In the genomic region with DNA sequence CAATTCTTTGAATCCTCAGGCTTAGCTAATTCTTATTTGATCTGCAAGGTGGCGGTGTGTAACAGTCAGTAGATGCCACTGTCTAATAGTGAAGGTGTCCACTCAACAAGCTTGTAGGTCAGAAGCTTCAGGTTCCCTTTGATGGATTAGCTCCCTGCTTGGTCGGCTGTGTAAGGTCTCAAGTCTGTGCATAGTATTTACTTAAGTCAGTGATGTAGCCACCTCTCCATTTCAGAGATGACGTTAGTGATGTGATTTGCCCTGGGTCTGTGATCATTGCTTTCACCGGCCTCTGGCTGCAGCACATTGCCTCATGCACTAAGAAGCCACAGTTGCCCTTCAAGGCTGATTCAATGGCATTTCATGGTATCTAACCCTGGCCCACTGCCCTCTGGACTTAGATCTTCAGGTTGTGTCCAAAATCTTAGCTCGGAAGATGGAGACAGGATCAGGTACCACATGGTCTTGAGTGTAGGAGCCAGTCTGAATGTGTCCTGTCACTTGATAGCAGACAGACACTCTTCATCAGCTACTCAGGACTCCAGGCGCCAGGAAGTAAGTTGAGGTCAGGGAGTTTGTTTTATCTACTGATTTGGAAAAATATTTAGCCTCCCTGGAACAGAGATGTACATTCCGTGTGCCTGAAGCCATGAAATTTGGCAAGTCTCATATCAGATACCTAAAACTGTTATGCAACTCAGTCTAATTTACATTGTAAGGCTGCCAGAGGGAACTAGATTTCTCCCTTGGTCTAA, we compare ENCODE assay signal across 1 cellular context.
TF ChIP-seq lines count a peak whose summit lies in the region.

No MANE protein-coding gene starts in this region.

TF ChIP-seq in HepG2, 621 proteins besides CTCF, POLR2A, EP300 and RAD21 (continued from another document):
- TF ChIP-seq, protein P1, sequence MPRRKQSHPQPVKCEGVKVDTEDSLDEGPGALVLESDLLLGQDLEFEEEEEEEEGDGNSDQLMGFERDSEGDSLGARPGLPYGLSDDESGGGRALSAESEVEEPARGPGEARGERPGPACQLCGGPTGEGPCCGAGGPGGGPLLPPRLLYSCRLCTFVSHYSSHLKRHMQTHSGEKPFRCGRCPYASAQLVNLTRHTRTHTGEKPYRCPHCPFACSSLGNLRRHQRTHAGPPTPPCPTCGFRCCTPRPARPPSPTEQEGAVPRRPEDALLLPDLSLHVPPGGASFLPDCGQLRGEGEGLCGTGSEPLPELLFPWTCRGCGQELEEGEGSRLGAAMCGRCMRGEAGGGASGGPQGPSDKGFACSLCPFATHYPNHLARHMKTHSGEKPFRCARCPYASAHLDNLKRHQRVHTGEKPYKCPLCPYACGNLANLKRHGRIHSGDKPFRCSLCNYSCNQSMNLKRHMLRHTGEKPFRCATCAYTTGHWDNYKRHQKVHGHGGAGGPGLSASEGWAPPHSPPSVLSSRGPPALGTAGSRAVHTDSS (CRISPR knock-in tag; conservative IDR thresholded peaks at IDR 0.05) = no peak
- TF ChIP-seq MIXL1 (CRISPR knock-in tag; IDR thresholded peaks at IDR 0.05) (no peak), CAMTA2 (CRISPR knock-in tag; IDR thresholded peaks at IDR 0.05; ENCODE audit: borderline replicate concordance) (no peak), POLR2G (IDR thresholded peaks at IDR 0.05; ENCODE audit: low read depth, low read length) (no peak), STAG1 (CRISPR knock-in tag; IDR thresholded peaks at IDR 0.05) (peak; percentile 44), SNAI1 (CRISPR knock-in tag; IDR thresholded peaks at IDR 0.05; ENCODE audit: borderline replicate concordance) (no peak), RBAK (CRISPR knock-in tag; IDR thresholded peaks at IDR 0.05) (peak; percentile 59; the same call in 1 of the 2 replicates), REPIN1 (CRISPR knock-in tag; IDR thresholded peaks at IDR 0.05; ENCODE audit: borderline replicate concordance, low read depth) (no peak), HNF4G (IDR thresholded peaks at IDR 0.05; ENCODE audit: borderline replicate concordance, low read depth, low read length) (no peak), HNF4G (CRISPR knock-in tag; IDR thresholded peaks at IDR 0.05; ENCODE audit: borderline replicate concordance, low read depth) (no peak), FOXA1 (IDR thresholded peaks at IDR 0.05) (no peak), FOXA1 (CRISPR knock-in tag; IDR thresholded peaks at IDR 0.05) (peak; percentile 74), ZIK1 (CRISPR knock-in tag; IDR thresholded peaks at IDR 0.05; ENCODE audit: borderline replicate concordance, low read depth) (no peak), ZNF546 (CRISPR knock-in tag; conservative IDR thresholded peaks at IDR 0.05) (no peak), FOXA3 (CRISPR knock-in tag; IDR thresholded peaks at IDR 0.05) (peak; percentile 44; the same call in 1 of the 2 replicates)
- TF ChIP-seq, protein P2, sequence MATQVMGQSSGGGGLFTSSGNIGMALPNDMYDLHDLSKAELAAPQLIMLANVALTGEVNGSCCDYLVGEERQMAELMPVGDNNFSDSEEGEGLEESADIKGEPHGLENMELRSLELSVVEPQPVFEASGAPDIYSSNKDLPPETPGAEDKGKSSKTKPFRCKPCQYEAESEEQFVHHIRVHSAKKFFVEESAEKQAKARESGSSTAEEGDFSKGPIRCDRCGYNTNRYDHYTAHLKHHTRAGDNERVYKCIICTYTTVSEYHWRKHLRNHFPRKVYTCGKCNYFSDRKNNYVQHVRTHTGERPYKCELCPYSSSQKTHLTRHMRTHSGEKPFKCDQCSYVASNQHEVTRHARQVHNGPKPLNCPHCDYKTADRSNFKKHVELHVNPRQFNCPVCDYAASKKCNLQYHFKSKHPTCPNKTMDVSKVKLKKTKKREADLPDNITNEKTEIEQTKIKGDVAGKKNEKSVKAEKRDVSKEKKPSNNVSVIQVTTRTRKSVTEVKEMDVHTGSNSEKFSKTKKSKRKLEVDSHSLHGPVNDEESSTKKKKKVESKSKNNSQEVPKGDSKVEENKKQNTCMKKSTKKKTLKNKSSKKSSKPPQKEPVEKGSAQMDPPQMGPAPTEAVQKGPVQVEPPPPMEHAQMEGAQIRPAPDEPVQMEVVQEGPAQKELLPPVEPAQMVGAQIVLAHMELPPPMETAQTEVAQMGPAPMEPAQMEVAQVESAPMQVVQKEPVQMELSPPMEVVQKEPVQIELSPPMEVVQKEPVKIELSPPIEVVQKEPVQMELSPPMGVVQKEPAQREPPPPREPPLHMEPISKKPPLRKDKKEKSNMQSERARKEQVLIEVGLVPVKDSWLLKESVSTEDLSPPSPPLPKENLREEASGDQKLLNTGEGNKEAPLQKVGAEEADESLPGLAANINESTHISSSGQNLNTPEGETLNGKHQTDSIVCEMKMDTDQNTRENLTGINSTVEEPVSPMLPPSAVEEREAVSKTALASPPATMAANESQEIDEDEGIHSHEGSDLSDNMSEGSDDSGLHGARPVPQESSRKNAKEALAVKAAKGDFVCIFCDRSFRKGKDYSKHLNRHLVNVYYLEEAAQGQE (IDR thresholded peaks at IDR 0.05; ENCODE audit: borderline replicate concordance in 1 of 2, low read depth in 1 of 2, low read length in 2 of 2) = no peak
- TF ChIP-seq, protein P3, sequence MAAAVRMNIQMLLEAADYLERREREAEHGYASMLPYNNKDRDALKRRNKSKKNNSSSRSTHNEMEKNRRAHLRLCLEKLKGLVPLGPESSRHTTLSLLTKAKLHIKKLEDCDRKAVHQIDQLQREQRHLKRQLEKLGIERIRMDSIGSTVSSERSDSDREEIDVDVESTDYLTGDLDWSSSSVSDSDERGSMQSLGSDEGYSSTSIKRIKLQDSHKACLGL (CRISPR knock-in tag; IDR thresholded peaks at IDR 0.05) = no peak
- TF ChIP-seq, protein P4, sequence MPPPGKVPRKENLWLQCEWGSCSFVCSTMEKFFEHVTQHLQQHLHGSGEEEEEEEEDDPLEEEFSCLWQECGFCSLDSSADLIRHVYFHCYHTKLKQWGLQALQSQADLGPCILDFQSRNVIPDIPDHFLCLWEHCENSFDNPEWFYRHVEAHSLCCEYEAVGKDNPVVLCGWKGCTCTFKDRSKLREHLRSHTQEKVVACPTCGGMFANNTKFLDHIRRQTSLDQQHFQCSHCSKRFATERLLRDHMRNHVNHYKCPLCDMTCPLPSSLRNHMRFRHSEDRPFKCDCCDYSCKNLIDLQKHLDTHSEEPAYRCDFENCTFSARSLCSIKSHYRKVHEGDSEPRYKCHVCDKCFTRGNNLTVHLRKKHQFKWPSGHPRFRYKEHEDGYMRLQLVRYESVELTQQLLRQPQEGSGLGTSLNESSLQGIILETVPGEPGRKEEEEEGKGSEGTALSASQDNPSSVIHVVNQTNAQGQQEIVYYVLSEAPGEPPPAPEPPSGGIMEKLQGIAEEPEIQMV (CRISPR knock-in tag; IDR thresholded peaks at IDR 0.05; ENCODE audit: low read depth) = no peak
- TF ChIP-seq, protein P5, sequence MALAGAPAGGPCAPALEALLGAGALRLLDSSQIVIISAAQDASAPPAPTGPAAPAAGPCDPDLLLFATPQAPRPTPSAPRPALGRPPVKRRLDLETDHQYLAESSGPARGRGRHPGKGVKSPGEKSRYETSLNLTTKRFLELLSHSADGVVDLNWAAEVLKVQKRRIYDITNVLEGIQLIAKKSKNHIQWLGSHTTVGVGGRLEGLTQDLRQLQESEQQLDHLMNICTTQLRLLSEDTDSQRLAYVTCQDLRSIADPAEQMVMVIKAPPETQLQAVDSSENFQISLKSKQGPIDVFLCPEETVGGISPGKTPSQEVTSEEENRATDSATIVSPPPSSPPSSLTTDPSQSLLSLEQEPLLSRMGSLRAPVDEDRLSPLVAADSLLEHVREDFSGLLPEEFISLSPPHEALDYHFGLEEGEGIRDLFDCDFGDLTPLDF (CRISPR knock-in tag; IDR thresholded peaks at IDR 0.05) = no peak
